In genomic region chr1:204074274-204075115, GRCh38 we compare ENCODE assay signal across 9 cellular contexts. TPM values are rescaled to one million over a fixed set of nuclear protein-coding genes. Genes with fewer than 3 reads are reported as not detected.
DNase-seq lines count a peak whose midpoint lies in the region; ATAC-seq and TF ChIP-seq lines count a peak whose summit lies in the region.
"Had no signal": no experiment of that assay in that cellular context is flagged by ENCODE, and none has a peak within 500 bp of the region (broad histone marks: within the 10 kb centered on the region; RNA-seq: fewer than 3 reads in every experiment).

No MANE protein-coding gene starts in this region.

- H3K4me1 ChIP-seq in naive thymus-derived CD4-positive, alpha-beta T cell (ENCODE audit: control insufficient read depth in 2 of 2, insufficient read depth in 2 of 2, low read length in 2 of 2), result peaks cover 0 to 4% of the 10 kb centered on the region in 2 donors

- peak overlapping the region; percentile 91 for H3K4me3 ChIP-seq in fibroblast of villous mesenchyme (ENCODE audit: low read depth, low read length)
- H3K4me3 ChIP-seq in naive thymus-derived CD4-positive, alpha-beta T cell (ENCODE audit: low read length), result peak overlapping the region; percentile 55
- H3K4me3 ChIP-seq: K562 had no signal

- intact Hi-C loops in activated CD4-positive, alpha-beta memory T cell treated with anti-CD3 and anti-CD28 coated beads for 36 hours (cut with micrococcal nuclease), result loop anchor here (10.0 kb wide), 1 partner anchor 50 kb away; no protein-coding TSS in a partner anchor
- intact Hi-C loops in naive thymus-derived CD4-positive, alpha-beta T cell (cut with micrococcal nuclease), result no loop called here

- peaks cover 0 to 5% of the 10 kb centered on the region in 2 donors for H3K27me3 ChIP-seq in naive thymus-derived CD4-positive, alpha-beta T cell (ENCODE audit: control insufficient read depth in 2 of 2, insufficient read depth in 2 of 2, low read length in 2 of 2)

- POLR2A ChIA-PET in activated CD4-positive, alpha-beta memory T cell treated with anti-CD3 and anti-CD28 coated beads for 36 hours (lab: Charles Lee), result no interaction called here
- POLR2A ChIA-PET in naive thymus-derived CD4-positive, alpha-beta T cell (lab: Charles Lee), result no interaction called here

- H3K4me3 Mint-ChIP-seq in activated CD4-positive, alpha-beta memory T cell treated with anti-CD3 and anti-CD28 coated beads for 36 hours, result peak overlapping the region; percentile 75
- H3K4me3 Mint-ChIP-seq in naive thymus-derived CD4-positive, alpha-beta T cell, result peak overlapping the region; percentile 33 to 85 (median 69)

- no peaks in the 10 kb centered on the region for H3K36me3 Mint-ChIP-seq in activated CD4-positive, alpha-beta memory T cell treated with anti-CD3 and anti-CD28 coated beads for 36 hours
- peaks cover 0 to 2% (median 0%) of the 10 kb centered on the region in 5 donors for H3K36me3 Mint-ChIP-seq in naive thymus-derived CD4-positive, alpha-beta T cell

- no peaks in the 10 kb centered on the region for H3K9me3 Mint-ChIP-seq in activated CD4-positive, alpha-beta memory T cell treated with anti-CD3 and anti-CD28 coated beads for 36 hours
- peaks cover 0 to 3% (median 0%) of the 10 kb centered on the region in 11 donors for H3K9me3 Mint-ChIP-seq in naive thymus-derived CD4-positive, alpha-beta T cell

- H3K27ac ChIP-seq in naive thymus-derived CD4-positive, alpha-beta T cell (ENCODE audit: low read depth, low read length), result no peak overlapping the region

- H3K9me3 ChIP-seq in naive thymus-derived CD4-positive, alpha-beta T cell (ENCODE audit: control insufficient read depth in 2 of 3, low read length in 3 of 3), result no peaks in the 10 kb centered on the region

- H3K27ac Mint-ChIP-seq in activated CD4-positive, alpha-beta memory T cell treated with anti-CD3 and anti-CD28 coated beads for 36 hours, result no peak overlapping the region
- no peak overlapping the region for H3K27ac Mint-ChIP-seq in naive thymus-derived CD4-positive, alpha-beta T cell

- CTCF ChIA-PET in activated CD4-positive, alpha-beta memory T cell treated with anti-CD3 and anti-CD28 coated beads for 36 hours (lab: Charles Lee), result no interaction called here
- CTCF ChIA-PET in naive thymus-derived CD4-positive, alpha-beta T cell (lab: Charles Lee), result no interaction called here

- TF ChIP-seq CTCF in fibroblast of villous mesenchyme (IDR thresholded peaks at IDR 0.05; ENCODE audit: insufficient read depth, low read depth, low read length), result no peak

- H3K4me1 Mint-ChIP-seq in activated CD4-positive, alpha-beta memory T cell treated with anti-CD3 and anti-CD28 coated beads for 36 hours (ENCODE audit: low read depth), result peaks cover 19% of the 10 kb centered on the region
- H3K4me1 Mint-ChIP-seq in naive thymus-derived CD4-positive, alpha-beta T cell, result peaks cover 0 to 28% (median 22%) of the 10 kb centered on the region in 7 donors

- H3K36me3 ChIP-seq in naive thymus-derived CD4-positive, alpha-beta T cell (ENCODE audit: control insufficient read depth in 2 of 3, insufficient read depth in 3 of 3, low read length in 3 of 3), result no peaks in the 10 kb centered on the region

- DNase-seq in C1 segment of cervical spinal cord (lab: John Stamatoyannopoulos, UW) (peak in 10 of 14 donors; percentile 27 to 82 (median 59)), HT1080 (ENCODE audit: low read depth) (peak; percentile 48), fibroblast of villous mesenchyme (ENCODE audit: low read depth) (peak; percentile 75)
- DNase-seq in activated CD4-positive, alpha-beta memory T cell treated with anti-CD3 and anti-CD28 coated beads for 36 hours, result peak; percentile 19
- no peak for DNase-seq in naive thymus-derived CD4-positive, alpha-beta T cell

- H3K27me3 Mint-ChIP-seq in activated CD4-positive, alpha-beta memory T cell treated with anti-CD3 and anti-CD28 coated beads for 36 hours, result peaks cover 51% of the 10 kb centered on the region
- H3K27me3 Mint-ChIP-seq in naive thymus-derived CD4-positive, alpha-beta T cell, result peaks cover 45 to 84% (median 55%) of the 10 kb centered on the region in 5 donors

- no peak for ATAC-seq in naive thymus-derived CD4-positive, alpha-beta T cell
- ATAC-seq in HG03196 (IDR thresholded peaks at IDR 0.05; ENCODE audit: unreplicated experiment) (no peak), GM18907 (IDR thresholded peaks at IDR 0.05; ENCODE audit: unreplicated experiment) (no peak), GM19328 (IDR thresholded peaks at IDR 0.05; ENCODE audit: unreplicated experiment) (no peak)
- ATAC-seq: K562 had no signal

RNA-seq across cellular contexts. Expression of gene SOX13, which starts 1.6 kb away (rescaled TPM):
- total RNA-seq in HT1080 (2014; rRNA removed; shearing (Covaris generic)), result 7.4 and 7.9 TPM in 2 replicates
- 3.6 and 4.7 TPM in 2 replicates for polyA plus RNA-seq in HT1080 (2015; cell fraction: cytosol; rRNA removed)
- polyA plus RNA-seq in HT1080 (2015; cell fraction: nucleus; rRNA removed), result 7.4 and 9.6 TPM in 2 replicates
- 1 to 10 TPM; 4.6 to 5.8 TPM for total RNA-seq in activated CD4-positive, alpha-beta memory T cell treated with anti-CD3 and anti-CD28 coated beads for 36 hours
- total RNA-seq in fibroblast of villous mesenchyme, result 11.6 and 14.7 TPM in 2 replicates
- total RNA-seq in naive thymus-derived CD4-positive, alpha-beta T cell, result 10 to 100 TPM in 1 of 5 experiments, 1 to 10 TPM in 1, under 1 TPM in 3; 0.24 to 10.1 (median 0.85) TPM
- not detected for polyA plus RNA-seq in naive thymus-derived CD4-positive, alpha-beta T cell

Comparison
In these comparisons a context has a peak if more than half of its experiments do, and no peak if none do; other contexts are left out.
1. DNase-seq: peak in C1 segment of cervical spinal cord (10 of 14), HT1080 (single experiment), activated CD4-positive, alpha-beta memory T cell treated with anti-CD3 and anti-CD28 coated beads for 36 hours (single experiment) and fibroblast of villous mesenchyme (single experiment); none in naive thymus-derived CD4-positive, alpha-beta T cell (0 of 9).